Comparison of ENCODE assay signal across 1 cellular context in the genomic region with DNA sequence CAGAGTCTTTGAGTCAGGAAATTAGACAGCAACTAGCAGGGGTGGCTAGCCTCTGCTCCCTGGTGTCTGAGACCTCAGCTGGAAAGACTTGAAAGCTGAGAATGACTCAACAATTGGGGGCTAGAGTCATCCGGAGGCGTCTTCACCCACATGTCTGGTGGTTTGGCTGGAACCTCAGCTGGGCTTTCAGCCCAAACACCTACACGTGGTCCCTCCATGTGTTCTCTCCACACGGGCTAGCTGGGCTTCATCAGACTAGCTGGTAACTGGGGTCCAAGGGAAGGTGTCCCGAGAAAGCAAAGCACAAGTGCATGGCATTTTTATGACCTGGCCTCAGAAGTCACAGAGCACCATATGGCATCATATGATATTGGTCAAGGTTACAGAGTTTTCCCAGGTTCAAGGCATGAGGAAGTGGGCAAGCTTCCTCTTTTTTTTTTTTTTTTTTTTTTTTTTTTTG.
TF ChIP-seq lines count a peak whose summit lies in the region.

No MANE protein-coding gene starts in this region.

TF ChIP-seq in GM12878, 131 proteins besides CTCF, POLR2A, EP300 and RAD21 (continued from another document and continues in another):
- TF ChIP-seq, protein P1, sequence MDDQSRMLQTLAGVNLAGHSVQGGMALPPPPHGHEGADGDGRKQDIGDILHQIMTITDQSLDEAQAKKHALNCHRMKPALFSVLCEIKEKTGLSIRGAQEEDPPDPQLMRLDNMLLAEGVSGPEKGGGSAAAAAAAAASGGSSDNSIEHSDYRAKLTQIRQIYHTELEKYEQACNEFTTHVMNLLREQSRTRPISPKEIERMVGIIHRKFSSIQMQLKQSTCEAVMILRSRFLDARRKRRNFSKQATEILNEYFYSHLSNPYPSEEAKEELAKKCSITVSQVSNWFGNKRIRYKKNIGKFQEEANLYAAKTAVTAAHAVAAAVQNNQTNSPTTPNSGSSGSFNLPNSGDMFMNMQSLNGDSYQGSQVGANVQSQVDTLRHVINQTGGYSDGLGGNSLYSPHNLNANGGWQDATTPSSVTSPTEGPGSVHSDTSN (IDR thresholded peaks at IDR 0.05; ENCODE audit: insufficient replicate concordance, low read depth, low read length), result no peak
- TF ChIP-seq, protein P2, sequence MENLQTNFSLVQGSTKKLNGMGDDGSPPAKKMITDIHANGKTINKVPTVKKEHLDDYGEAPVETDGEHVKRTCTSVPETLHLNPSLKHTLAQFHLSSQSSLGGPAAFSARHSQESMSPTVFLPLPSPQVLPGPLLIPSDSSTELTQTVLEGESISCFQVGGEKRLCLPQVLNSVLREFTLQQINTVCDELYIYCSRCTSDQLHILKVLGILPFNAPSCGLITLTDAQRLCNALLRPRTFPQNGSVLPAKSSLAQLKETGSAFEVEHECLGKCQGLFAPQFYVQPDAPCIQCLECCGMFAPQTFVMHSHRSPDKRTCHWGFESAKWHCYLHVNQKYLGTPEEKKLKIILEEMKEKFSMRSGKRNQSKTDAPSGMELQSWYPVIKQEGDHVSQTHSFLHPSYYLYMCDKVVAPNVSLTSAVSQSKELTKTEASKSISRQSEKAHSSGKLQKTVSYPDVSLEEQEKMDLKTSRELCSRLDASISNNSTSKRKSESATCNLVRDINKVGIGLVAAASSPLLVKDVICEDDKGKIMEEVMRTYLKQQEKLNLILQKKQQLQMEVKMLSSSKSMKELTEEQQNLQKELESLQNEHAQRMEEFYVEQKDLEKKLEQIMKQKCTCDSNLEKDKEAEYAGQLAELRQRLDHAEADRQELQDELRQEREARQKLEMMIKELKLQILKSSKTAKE (IDR thresholded peaks at IDR 0.05; ENCODE audit: low read depth, poor library complexity, severe bottlenecking), result peak; percentile 91
- TF ChIP-seq YY1 (IDR thresholded peaks at IDR 0.05; ENCODE audit: low read depth, low read length), result no peak
- no peak for TF ChIP-seq STAT1 (conservative IDR thresholded peaks at IDR 0.05)
- TF ChIP-seq, protein P3, sequence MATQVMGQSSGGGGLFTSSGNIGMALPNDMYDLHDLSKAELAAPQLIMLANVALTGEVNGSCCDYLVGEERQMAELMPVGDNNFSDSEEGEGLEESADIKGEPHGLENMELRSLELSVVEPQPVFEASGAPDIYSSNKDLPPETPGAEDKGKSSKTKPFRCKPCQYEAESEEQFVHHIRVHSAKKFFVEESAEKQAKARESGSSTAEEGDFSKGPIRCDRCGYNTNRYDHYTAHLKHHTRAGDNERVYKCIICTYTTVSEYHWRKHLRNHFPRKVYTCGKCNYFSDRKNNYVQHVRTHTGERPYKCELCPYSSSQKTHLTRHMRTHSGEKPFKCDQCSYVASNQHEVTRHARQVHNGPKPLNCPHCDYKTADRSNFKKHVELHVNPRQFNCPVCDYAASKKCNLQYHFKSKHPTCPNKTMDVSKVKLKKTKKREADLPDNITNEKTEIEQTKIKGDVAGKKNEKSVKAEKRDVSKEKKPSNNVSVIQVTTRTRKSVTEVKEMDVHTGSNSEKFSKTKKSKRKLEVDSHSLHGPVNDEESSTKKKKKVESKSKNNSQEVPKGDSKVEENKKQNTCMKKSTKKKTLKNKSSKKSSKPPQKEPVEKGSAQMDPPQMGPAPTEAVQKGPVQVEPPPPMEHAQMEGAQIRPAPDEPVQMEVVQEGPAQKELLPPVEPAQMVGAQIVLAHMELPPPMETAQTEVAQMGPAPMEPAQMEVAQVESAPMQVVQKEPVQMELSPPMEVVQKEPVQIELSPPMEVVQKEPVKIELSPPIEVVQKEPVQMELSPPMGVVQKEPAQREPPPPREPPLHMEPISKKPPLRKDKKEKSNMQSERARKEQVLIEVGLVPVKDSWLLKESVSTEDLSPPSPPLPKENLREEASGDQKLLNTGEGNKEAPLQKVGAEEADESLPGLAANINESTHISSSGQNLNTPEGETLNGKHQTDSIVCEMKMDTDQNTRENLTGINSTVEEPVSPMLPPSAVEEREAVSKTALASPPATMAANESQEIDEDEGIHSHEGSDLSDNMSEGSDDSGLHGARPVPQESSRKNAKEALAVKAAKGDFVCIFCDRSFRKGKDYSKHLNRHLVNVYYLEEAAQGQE (IDR thresholded peaks at IDR 0.05; ENCODE audit: low read depth, low read length), result no peak
- TF ChIP-seq, protein P4, sequence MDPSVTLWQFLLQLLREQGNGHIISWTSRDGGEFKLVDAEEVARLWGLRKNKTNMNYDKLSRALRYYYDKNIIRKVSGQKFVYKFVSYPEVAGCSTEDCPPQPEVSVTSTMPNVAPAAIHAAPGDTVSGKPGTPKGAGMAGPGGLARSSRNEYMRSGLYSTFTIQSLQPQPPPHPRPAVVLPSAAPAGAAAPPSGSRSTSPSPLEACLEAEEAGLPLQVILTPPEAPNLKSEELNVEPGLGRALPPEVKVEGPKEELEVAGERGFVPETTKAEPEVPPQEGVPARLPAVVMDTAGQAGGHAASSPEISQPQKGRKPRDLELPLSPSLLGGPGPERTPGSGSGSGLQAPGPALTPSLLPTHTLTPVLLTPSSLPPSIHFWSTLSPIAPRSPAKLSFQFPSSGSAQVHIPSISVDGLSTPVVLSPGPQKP (IDR thresholded peaks at IDR 0.05; ENCODE audit: low read depth, low read length), result no peak
- TF ChIP-seq ZBED1 (IDR thresholded peaks at IDR 0.05; ENCODE audit: borderline replicate concordance), result peak; percentile 81
- TF ChIP-seq NFYA (IDR thresholded peaks at IDR 0.05; ENCODE audit: borderline replicate concordance, low read depth, low read length), result no peak
- TF ChIP-seq, protein P5, sequence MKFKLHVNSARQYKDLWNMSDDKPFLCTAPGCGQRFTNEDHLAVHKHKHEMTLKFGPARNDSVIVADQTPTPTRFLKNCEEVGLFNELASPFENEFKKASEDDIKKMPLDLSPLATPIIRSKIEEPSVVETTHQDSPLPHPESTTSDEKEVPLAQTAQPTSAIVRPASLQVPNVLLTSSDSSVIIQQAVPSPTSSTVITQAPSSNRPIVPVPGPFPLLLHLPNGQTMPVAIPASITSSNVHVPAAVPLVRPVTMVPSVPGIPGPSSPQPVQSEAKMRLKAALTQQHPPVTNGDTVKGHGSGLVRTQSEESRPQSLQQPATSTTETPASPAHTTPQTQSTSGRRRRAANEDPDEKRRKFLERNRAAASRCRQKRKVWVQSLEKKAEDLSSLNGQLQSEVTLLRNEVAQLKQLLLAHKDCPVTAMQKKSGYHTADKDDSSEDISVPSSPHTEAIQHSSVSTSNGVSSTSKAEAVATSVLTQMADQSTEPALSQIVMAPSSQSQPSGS (IDR thresholded peaks at IDR 0.05; ENCODE audit: low read length), result peak; percentile 88
- no peak for TF ChIP-seq FOXK2 (IDR thresholded peaks at IDR 0.05)
- no peak for TF ChIP-seq SREBF2 (IDR thresholded peaks at IDR 0.05; ENCODE audit: low read length)
- no peak for TF ChIP-seq PML (IDR thresholded peaks at IDR 0.05; ENCODE audit: low read length)
- no peak for TF ChIP-seq RFX5 (IDR thresholded peaks at IDR 0.05; ENCODE audit: low read depth, low read length)
- TF ChIP-seq PAX8 (IDR thresholded peaks at IDR 0.05), result no peak
- peak; percentile 88 for TF ChIP-seq BCL11A (IDR thresholded peaks at IDR 0.05; ENCODE audit: low read depth, low read length)
- no peak for TF ChIP-seq SIN3A (IDR thresholded peaks at IDR 0.05; ENCODE audit: low read depth, low read length)
- peak; percentile 52; the same call in 1 of the 2 replicates for TF ChIP-seq ZNF384 (IDR thresholded peaks at IDR 0.05; ENCODE audit: borderline replicate concordance, low read depth, low read length)
- TF ChIP-seq TAF1 (IDR thresholded peaks at IDR 0.05; ENCODE audit: borderline replicate concordance, low read depth, low read length), result no peak
- TF ChIP-seq, protein P6, sequence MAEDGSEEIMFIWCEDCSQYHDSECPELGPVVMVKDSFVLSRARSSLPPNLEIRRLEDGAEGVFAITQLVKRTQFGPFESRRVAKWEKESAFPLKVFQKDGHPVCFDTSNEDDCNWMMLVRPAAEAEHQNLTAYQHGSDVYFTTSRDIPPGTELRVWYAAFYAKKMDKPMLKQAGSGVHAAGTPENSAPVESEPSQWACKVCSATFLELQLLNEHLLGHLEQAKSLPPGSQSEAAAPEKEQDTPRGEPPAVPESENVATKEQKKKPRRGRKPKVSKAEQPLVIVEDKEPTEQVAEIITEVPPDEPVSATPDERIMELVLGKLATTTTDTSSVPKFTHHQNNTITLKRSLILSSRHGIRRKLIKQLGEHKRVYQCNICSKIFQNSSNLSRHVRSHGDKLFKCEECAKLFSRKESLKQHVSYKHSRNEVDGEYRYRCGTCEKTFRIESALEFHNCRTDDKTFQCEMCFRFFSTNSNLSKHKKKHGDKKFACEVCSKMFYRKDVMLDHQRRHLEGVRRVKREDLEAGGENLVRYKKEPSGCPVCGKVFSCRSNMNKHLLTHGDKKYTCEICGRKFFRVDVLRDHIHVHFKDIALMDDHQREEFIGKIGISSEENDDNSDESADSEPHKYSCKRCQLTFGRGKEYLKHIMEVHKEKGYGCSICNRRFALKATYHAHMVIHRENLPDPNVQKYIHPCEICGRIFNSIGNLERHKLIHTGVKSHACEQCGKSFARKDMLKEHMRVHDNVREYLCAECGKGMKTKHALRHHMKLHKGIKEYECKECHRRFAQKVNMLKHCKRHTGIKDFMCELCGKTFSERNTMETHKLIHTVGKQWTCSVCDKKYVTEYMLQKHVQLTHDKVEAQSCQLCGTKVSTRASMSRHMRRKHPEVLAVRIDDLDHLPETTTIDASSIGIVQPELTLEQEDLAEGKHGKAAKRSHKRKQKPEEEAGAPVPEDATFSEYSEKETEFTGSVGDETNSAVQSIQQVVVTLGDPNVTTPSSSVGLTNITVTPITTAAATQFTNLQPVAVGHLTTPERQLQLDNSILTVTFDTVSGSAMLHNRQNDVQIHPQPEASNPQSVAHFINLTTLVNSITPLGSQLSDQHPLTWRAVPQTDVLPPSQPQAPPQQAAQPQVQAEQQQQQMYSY (CRISPR knock-in tag; IDR thresholded peaks at IDR 0.05), result no peak
- peak; percentile 83 for TF ChIP-seq IRF4 (IDR thresholded peaks at IDR 0.05; ENCODE audit: low read depth, low read length)
- TF ChIP-seq EED (IDR thresholded peaks at IDR 0.05; ENCODE audit: low read depth), result peak; percentile 75
- no peak for TF ChIP-seq LARP7 (IDR thresholded peaks at IDR 0.05)
- no peak for TF ChIP-seq TARDBP (IDR thresholded peaks at IDR 0.05; ENCODE audit: borderline replicate concordance)
- no peak for TF ChIP-seq CHD1 (IDR thresholded peaks at IDR 0.05; ENCODE audit: low read depth, low read length)
- no peak for TF ChIP-seq NBN (IDR thresholded peaks at IDR 0.05)
- TF ChIP-seq NFXL1 (IDR thresholded peaks at IDR 0.05; ENCODE audit: borderline replicate concordance), result no peak
- no peak for TF ChIP-seq MYB (IDR thresholded peaks at IDR 0.05; ENCODE audit: borderline replicate concordance, low read depth, low read length)
- TF ChIP-seq, protein P7, sequence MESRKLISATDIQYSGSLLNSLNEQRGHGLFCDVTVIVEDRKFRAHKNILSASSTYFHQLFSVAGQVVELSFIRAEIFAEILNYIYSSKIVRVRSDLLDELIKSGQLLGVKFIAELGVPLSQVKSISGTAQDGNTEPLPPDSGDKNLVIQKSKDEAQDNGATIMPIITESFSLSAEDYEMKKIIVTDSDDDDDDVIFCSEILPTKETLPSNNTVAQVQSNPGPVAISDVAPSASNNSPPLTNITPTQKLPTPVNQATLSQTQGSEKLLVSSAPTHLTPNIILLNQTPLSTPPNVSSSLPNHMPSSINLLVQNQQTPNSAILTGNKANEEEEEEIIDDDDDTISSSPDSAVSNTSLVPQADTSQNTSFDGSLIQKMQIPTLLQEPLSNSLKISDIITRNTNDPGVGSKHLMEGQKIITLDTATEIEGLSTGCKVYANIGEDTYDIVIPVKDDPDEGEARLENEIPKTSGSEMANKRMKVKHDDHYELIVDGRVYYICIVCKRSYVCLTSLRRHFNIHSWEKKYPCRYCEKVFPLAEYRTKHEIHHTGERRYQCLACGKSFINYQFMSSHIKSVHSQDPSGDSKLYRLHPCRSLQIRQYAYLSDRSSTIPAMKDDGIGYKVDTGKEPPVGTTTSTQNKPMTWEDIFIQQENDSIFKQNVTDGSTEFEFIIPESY (IDR thresholded peaks at IDR 0.05), result no peak
- no peak for TF ChIP-seq ESRRA (IDR thresholded peaks at IDR 0.05; ENCODE audit: low read length)
- peak; percentile 62; the same call in 1 of the 3 replicates for TF ChIP-seq POU2F2 (IDR thresholded peaks at IDR 0.05; ENCODE audit: borderline replicate concordance, low read depth, low read length)
- no peak for TF ChIP-seq NR2C1 (IDR thresholded peaks at IDR 0.05)
- TF ChIP-seq DPF2 (IDR thresholded peaks at IDR 0.05), result peak; percentile 68
- no peak for TF ChIP-seq ZSCAN29 (IDR thresholded peaks at IDR 0.05)
- TF ChIP-seq, protein P8, sequence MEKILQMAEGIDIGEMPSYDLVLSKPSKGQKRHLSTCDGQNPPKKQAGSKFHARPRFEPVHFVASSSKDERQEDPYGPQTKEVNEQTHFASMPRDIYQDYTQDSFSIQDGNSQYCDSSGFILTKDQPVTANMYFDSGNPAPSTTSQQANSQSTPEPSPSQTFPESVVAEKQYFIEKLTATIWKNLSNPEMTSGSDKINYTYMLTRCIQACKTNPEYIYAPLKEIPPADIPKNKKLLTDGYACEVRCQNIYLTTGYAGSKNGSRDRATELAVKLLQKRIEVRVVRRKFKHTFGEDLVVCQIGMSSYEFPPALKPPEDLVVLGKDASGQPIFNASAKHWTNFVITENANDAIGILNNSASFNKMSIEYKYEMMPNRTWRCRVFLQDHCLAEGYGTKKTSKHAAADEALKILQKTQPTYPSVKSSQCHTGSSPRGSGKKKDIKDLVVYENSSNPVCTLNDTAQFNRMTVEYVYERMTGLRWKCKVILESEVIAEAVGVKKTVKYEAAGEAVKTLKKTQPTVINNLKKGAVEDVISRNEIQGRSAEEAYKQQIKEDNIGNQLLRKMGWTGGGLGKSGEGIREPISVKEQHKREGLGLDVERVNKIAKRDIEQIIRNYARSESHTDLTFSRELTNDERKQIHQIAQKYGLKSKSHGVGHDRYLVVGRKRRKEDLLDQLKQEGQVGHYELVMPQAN (conservative IDR thresholded peaks at IDR 0.05), result no peak
- TF ChIP-seq EZH2 (IDR thresholded peaks at IDR 0.05; ENCODE audit: borderline replicate concordance, control insufficient read depth, low read depth, low read length), result no peak
- TF ChIP-seq SMARCA5 (IDR thresholded peaks at IDR 0.05), result no peak
- TF ChIP-seq SMC3 (IDR thresholded peaks at IDR 0.05; ENCODE audit: borderline replicate concordance, low read length), result no peak
- TF ChIP-seq NR2F1 (conservative IDR thresholded peaks at IDR 0.05), result no peak
- TF ChIP-seq GATAD2B (conservative IDR thresholded peaks at IDR 0.05; ENCODE audit: low read depth), result no peak
- TF ChIP-seq SUPT20H (IDR thresholded peaks at IDR 0.05; ENCODE audit: borderline replicate concordance, control insufficient read depth, low read depth, low read length), result no peak
- TF ChIP-seq MYC (IDR thresholded peaks at IDR 0.05; ENCODE audit: insufficient read depth, insufficient read length, insufficient replicate concordance, low read length, severe bottlenecking), result peak; percentile 42
- TF ChIP-seq, protein P9, sequence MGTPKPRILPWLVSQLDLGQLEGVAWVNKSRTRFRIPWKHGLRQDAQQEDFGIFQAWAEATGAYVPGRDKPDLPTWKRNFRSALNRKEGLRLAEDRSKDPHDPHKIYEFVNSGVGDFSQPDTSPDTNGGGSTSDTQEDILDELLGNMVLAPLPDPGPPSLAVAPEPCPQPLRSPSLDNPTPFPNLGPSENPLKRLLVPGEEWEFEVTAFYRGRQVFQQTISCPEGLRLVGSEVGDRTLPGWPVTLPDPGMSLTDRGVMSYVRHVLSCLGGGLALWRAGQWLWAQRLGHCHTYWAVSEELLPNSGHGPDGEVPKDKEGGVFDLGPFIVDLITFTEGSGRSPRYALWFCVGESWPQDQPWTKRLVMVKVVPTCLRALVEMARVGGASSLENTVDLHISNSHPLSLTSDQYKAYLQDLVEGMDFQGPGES (IDR thresholded peaks at IDR 0.05), result no peak
